8 cellular contexts compared by ENCODE assay signal in the genomic region with DNA sequence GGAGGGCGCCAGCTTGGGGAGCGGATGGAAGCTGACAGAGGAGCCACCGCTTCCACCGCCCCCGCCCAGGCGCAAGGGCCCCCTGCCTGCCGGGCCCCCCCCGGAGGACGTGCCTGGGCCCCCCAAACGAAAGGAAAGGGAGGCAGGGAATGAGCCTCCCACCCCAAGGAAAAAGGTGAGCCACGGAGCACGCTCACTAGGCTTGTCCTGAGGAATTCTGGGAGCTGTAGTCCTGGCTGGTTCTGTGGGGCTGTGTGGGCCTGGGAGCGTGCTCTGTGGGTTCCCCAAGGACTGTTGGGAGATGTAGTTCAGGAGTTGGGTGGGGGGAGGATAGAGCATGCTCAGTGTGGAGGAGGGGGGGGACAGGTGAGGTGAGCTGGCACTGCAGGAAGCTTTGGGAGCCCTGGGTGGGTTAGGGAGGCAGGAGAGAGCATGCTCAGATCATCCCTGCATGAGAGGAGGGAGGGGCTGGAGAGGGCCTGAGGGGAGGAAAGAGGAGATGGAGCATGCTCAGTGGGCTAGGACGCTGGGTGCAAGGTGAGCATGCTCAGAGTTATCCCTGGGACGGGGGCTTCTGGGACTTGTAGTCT. TPM values are rescaled to one million over a fixed set of nuclear protein-coding genes. Genes with fewer than 3 reads are reported as not detected.
DNase-seq lines count a peak whose midpoint lies in the region; ATAC-seq and TF ChIP-seq lines count a peak whose summit lies in the region.

No MANE protein-coding gene starts in this region.

- H3K27ac ChIP-seq in esophagus (ENCODE audit: low read depth in 2 of 2, low read length in 1 of 2) (peak overlapping the region; percentile 53 to 59), neural cell (ENCODE audit: low read length) (peak overlapping the region; percentile 42)

- DNase-seq in ELF-1 (ENCODE audit: low read depth, low spot score) (peak; percentile 95), NCI-H1105 treated with DMSO at 0.1 percent for 48 hours (lab: John Stamatoyannopoulos, UW) (peak; percentile 94), SK-N-DZ (ENCODE audit: low spot score) (peak; percentile 87)

- peaks cover 2 to 3% of the 10 kb centered on the region in 2 donors for H3K4me1 ChIP-seq in esophagus (ENCODE audit: control insufficient read depth in 2 of 2, insufficient read depth in 2 of 2, low read length in 1 of 2)

- H3K9me3 ChIP-seq in esophagus (ENCODE audit: control insufficient read depth in 2 of 2, insufficient read depth in 1 of 2, low read depth in 1 of 2, low read length in 1 of 2): no peaks in the 10 kb centered on the region
- H3K9me3 ChIP-seq in neural cell (ENCODE audit: low read length): no peaks in the 10 kb centered on the region

- peaks cover 11% of the 10 kb centered on the region for H3K79me2 ChIP-seq in neural cell (replicated peaks; ENCODE audit: insufficient read depth, low read length)

- H3K36me3 ChIP-seq in esophagus (ENCODE audit: control insufficient read depth in 2 of 2, insufficient read depth in 2 of 2, low read length in 1 of 2): peaks cover 11 to 18% of the 10 kb centered on the region in 2 donors
- H3K36me3 ChIP-seq in neural cell (ENCODE audit: insufficient read depth, low read length): no peaks in the 10 kb centered on the region

- peaks cover 3% of the 10 kb centered on the region for H4K20me1 ChIP-seq in neural cell (ENCODE audit: insufficient read depth)

- H2AFZ ChIP-seq in neural cell (ENCODE audit: low read depth, low read length): no peak overlapping the region

- H3K4me3 ChIP-seq in esophagus (ENCODE audit: low read depth in 1 of 2, low read length in 2 of 2) (peak overlapping the region; percentile 0 to 32), neural cell (ENCODE audit: low read length) (peak overlapping the region; percentile 48)

- no peak for TF ChIP-seq RAD21 in neural cell (conservative IDR thresholded peaks at IDR 0.05)

- peak overlapping the region; percentile 35 for H3K9ac ChIP-seq in neural cell (ENCODE audit: low read length)

- no peak overlapping the region for H3K4me2 ChIP-seq in neural cell (ENCODE audit: low read length)

- no peak for TF ChIP-seq CTCF in neural cell (IDR thresholded peaks at IDR 0.05; ENCODE audit: poor library complexity, severe bottlenecking)

- H3K27me3 ChIP-seq in esophagus (ENCODE audit: control insufficient read depth in 1 of 2, insufficient read depth in 2 of 2, low read length in 2 of 2): no peaks in the 10 kb centered on the region
- H3K27me3 ChIP-seq in neural cell (ENCODE audit: insufficient read depth, low read depth, low read length): no peaks in the 10 kb centered on the region

- WGBS in esophagus, 2 donors: 42 to 54% methylated on average over 15 of the region's 15 CpGs

- H3F3A ChIP-seq in neural cell (ENCODE audit: insufficient read depth, low read length, poor library complexity, severe bottlenecking): no peaks in the 10 kb centered on the region

- ATAC-seq in HG02840 (IDR thresholded peaks at IDR 0.05; ENCODE audit: low FRiP score, unreplicated experiment) (no peak), HG03457 (IDR thresholded peaks at IDR 0.05; ENCODE audit: unreplicated experiment) (no peak), HG03159 (IDR thresholded peaks at IDR 0.05; ENCODE audit: unreplicated experiment) (no peak)

- no peak for TF ChIP-seq EP300 in neural cell (conservative IDR thresholded peaks at IDR 0.05; ENCODE audit: poor library complexity, severe bottlenecking)

- H3K9me2 ChIP-seq in neural cell (ENCODE audit: insufficient read depth, low read length): no peaks in the 10 kb centered on the region

TF ChIP-seq in neural cell, 6 proteins besides CTCF, POLR2A, EP300 and RAD21:
- TF ChIP-seq TAF1 (IDR thresholded peaks at IDR 0.05; ENCODE audit: low read depth): no peak
- TF ChIP-seq MXI1 (conservative IDR thresholded peaks at IDR 0.05; ENCODE audit: poor library complexity, severe bottlenecking): no peak
- no peak for TF ChIP-seq EZH2 (IDR thresholded peaks at IDR 0.05; ENCODE audit: borderline replicate concordance, insufficient read depth, low read length, poor library complexity, severe bottlenecking)
- TF ChIP-seq POLR2AphosphoS5 (IDR thresholded peaks at IDR 0.05): no peak
- TF ChIP-seq SMC3 (conservative IDR thresholded peaks at IDR 0.05; ENCODE audit: poor library complexity): no peak
- TF ChIP-seq, protein P1, sequence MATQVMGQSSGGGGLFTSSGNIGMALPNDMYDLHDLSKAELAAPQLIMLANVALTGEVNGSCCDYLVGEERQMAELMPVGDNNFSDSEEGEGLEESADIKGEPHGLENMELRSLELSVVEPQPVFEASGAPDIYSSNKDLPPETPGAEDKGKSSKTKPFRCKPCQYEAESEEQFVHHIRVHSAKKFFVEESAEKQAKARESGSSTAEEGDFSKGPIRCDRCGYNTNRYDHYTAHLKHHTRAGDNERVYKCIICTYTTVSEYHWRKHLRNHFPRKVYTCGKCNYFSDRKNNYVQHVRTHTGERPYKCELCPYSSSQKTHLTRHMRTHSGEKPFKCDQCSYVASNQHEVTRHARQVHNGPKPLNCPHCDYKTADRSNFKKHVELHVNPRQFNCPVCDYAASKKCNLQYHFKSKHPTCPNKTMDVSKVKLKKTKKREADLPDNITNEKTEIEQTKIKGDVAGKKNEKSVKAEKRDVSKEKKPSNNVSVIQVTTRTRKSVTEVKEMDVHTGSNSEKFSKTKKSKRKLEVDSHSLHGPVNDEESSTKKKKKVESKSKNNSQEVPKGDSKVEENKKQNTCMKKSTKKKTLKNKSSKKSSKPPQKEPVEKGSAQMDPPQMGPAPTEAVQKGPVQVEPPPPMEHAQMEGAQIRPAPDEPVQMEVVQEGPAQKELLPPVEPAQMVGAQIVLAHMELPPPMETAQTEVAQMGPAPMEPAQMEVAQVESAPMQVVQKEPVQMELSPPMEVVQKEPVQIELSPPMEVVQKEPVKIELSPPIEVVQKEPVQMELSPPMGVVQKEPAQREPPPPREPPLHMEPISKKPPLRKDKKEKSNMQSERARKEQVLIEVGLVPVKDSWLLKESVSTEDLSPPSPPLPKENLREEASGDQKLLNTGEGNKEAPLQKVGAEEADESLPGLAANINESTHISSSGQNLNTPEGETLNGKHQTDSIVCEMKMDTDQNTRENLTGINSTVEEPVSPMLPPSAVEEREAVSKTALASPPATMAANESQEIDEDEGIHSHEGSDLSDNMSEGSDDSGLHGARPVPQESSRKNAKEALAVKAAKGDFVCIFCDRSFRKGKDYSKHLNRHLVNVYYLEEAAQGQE (IDR thresholded peaks at IDR 0.05; ENCODE audit: borderline replicate concordance): no peak

RNA-seq across cellular contexts. Expression of a gene that starts 4.5 kb away (rescaled TPM):
- polyA plus RNA-seq in SK-N-DZ (2014; cell fraction: cytosol; rRNA removed): 29.6 and 48.9 TPM in 2 replicates
- 36.6 and 41.0 TPM in 2 replicates for polyA plus RNA-seq in SK-N-DZ (2014; cell fraction: nucleus; rRNA removed)
- polyA plus RNA-seq in esophagus (10 to 100 TPM; 10.7 to 35.6 TPM), neural cell (99.6 and 124 TPM in 2 replicates)
- polyA minus RNA-seq in neural cell: 122 and 157 TPM in 2 replicates

RNA-seq across cellular contexts. Expression of a gene that starts 21.0 kb away (rescaled TPM):
- polyA plus RNA-seq in SK-N-DZ (2014; cell fraction: cytosol; rRNA removed): 5.0 and 6.2 TPM in 2 replicates
- polyA plus RNA-seq in SK-N-DZ (2014; cell fraction: nucleus; rRNA removed): 1.1 and 7.3 TPM in 2 replicates
- 10 to 100 TPM in 1 of 2 donors, 1 to 10 TPM in 1; 8.5 to 11.6 TPM for polyA plus RNA-seq in esophagus
- polyA plus RNA-seq in neural cell: 5.7 and 7.3 TPM in 2 replicates
- 5.8 and 6.5 TPM in 2 replicates for polyA minus RNA-seq in neural cell

RNA-seq across cellular contexts. Expression of a gene that starts 29.7 kb away (rescaled TPM):
- polyA plus RNA-seq in SK-N-DZ (2014; cell fraction: cytosol; rRNA removed): 4.9 and 5.6 TPM in 2 replicates
- polyA plus RNA-seq in SK-N-DZ (2014; cell fraction: nucleus; rRNA removed): 6.9 and 10.6 TPM in 2 replicates
- polyA plus RNA-seq in esophagus (1 to 10 TPM; 6.8 to 9.6 TPM), neural cell (1.4 and 3.3 TPM in 2 replicates)
- polyA minus RNA-seq in neural cell: 3.9 and 13.7 TPM in 2 replicates

RNA-seq across cellular contexts. Expression of a gene that starts 31.5 kb away (rescaled TPM):
- polyA plus RNA-seq in SK-N-DZ (2014; cell fraction: cytosol; rRNA removed): 0.10 and 0.60 TPM in 2 replicates
- polyA plus RNA-seq in SK-N-DZ (2014; cell fraction: nucleus; rRNA removed): 0.13 TPM in 1 of 2 replicates, not detected in the other
- 1 to 10 TPM; 2.2 to 3.3 TPM for polyA plus RNA-seq in esophagus
- polyA plus RNA-seq in neural cell: not detected in 2 replicates
- polyA minus RNA-seq in neural cell: not detected in 2 replicates

RNA-seq across cellular contexts. Expression of a gene that starts 34.0 kb away (rescaled TPM):
- polyA plus RNA-seq in SK-N-DZ (2014; cell fraction: cytosol; rRNA removed): 21.8 and 27.0 TPM in 2 replicates
- 14.7 and 24.2 TPM in 2 replicates for polyA plus RNA-seq in SK-N-DZ (2014; cell fraction: nucleus; rRNA removed)
- polyA plus RNA-seq in esophagus (10 to 100 TPM; 21.8 to 33.9 TPM), neural cell (39.2 and 44.9 TPM in 2 replicates)
- polyA minus RNA-seq in neural cell: 43.1 and 44.2 TPM in 2 replicates
